In genomic region chr1:156657161-156657970, GRCh38 we compare ENCODE assay signal across 8 cellular contexts. TPM values are rescaled to one million over a fixed set of nuclear protein-coding genes. Genes with fewer than 3 reads are reported as not detected.
DNase-seq lines count a peak whose midpoint lies in the region; ATAC-seq and TF ChIP-seq lines count a peak whose summit lies in the region.

No MANE protein-coding gene starts in this region.

- no peaks in the 10 kb centered on the region for H3K9me3 ChIP-seq in CD4-positive, alpha-beta T cell (ENCODE audit: control insufficient read depth, low read length)
- H3K9me3 ChIP-seq in gastroesophageal sphincter, result no peaks in the 10 kb centered on the region
- H3K9me3 ChIP-seq in neutrophil, result no peaks in the 10 kb centered on the region

- POLR2A ChIA-PET in CD4-positive, alpha-beta T cell (lab: Charles Lee), result interaction anchor here (0.7 kb wide), 1 partner anchor 59 kb away, joined by 3 read pairs; no protein-coding TSS in a partner anchor

- H3K27me3 ChIP-seq in CD4-positive, alpha-beta T cell (ENCODE audit: control insufficient read depth, insufficient read depth, low read length), result peaks cover 50% of the 10 kb centered on the region
- peaks cover 54% of the 10 kb centered on the region for H3K27me3 ChIP-seq in gastroesophageal sphincter
- H3K27me3 ChIP-seq in neutrophil, result peaks cover 100% of the 10 kb centered on the region

- H3K4me3 ChIP-seq in gastroesophageal sphincter, result peak overlapping the region in 1 of 2 donors; percentile 44
- H3K4me3 ChIP-seq in neutrophil (ENCODE audit: low read depth in 1 of 2, low read length in 1 of 2), result no peak overlapping the region

- H3K9me3 Mint-ChIP-seq in CD4-positive, alpha-beta T cell, result no peaks in the 10 kb centered on the region

- no peak overlapping the region for H3K27ac ChIP-seq in CD4-positive, alpha-beta T cell (ENCODE audit: low read depth, low read length)
- H3K27ac ChIP-seq in gastroesophageal sphincter (peak overlapping the region in 1 of 4 donors; percentile 31), neutrophil (no peak overlapping the region)

- peak; percentile 95 for TF ChIP-seq CTCF in CD4-positive, alpha-beta T cell (IDR thresholded peaks at IDR 0.05)
- TF ChIP-seq CTCF in gastroesophageal sphincter (IDR thresholded peaks at IDR 0.05), result peak in 3 of 4 experiments; percentile 92 to 99 (median 95)
- TF ChIP-seq CTCF in neutrophil (IDR thresholded peaks at IDR 0.05), result peak; percentile 84

- H3K4me3 Mint-ChIP-seq in CD4-positive, alpha-beta T cell, result peak overlapping the region; percentile 77

- no peak overlapping the region for H3K27ac Mint-ChIP-seq in CD4-positive, alpha-beta T cell

- CTCF ChIA-PET in CD4-positive, alpha-beta T cell (lab: Charles Lee), result interaction anchor here (1.5 to 2.9 kb wide), 3 partner anchors 30 to 69 kb away, joined by 3 to 12 read pairs (median 11); no protein-coding TSS in a partner anchor

- ATAC-seq in CD4-positive, alpha-beta T cell (ENCODE audit: poor library complexity), result peak; percentile 60
- peak; percentile 65 for ATAC-seq in gastroesophageal sphincter

- TF ChIP-seq EP300 in gastroesophageal sphincter (IDR thresholded peaks at IDR 0.05), result no peak

- peaks cover 59% of the 10 kb centered on the region for H3K4me1 Mint-ChIP-seq in CD4-positive, alpha-beta T cell (ENCODE audit: low read depth)

- WGBS in gastroesophageal sphincter (ENCODE audit: low coverage in 1 of 2), 2 donors, result 1 to 4% methylated on average over 30 to 31 of the region's 45 CpGs

- TF ChIP-seq POLR2A in gastroesophageal sphincter (IDR thresholded peaks at IDR 0.05), result no peak

- peak; percentile 51 to 80 (median 68) for DNase-seq in CD4-positive, alpha-beta T cell
- DNase-seq in HT1080 (ENCODE audit: low read depth), result peak; percentile 44
- DNase-seq in RPMI7951 (ENCODE audit: low read depth), result peak; percentile 50
- peak; percentile 57 for DNase-seq in activated gamma-delta T cell (lab: John Stamatoyannopoulos, UW)
- peak; percentile 31 for DNase-seq in stromal cell of bone marrow (ENCODE audit: low read depth)
- no peak for DNase-seq in cerebellar nuclear complex (lab: John Stamatoyannopoulos, UW)

- H3K4me1 ChIP-seq in gastroesophageal sphincter (peaks cover 0 to 56% (median 41%) of the 10 kb centered on the region in 3 donors), neutrophil (ENCODE audit: control insufficient read depth in 1 of 2, insufficient read depth in 1 of 2, low read depth in 1 of 2, low read length in 1 of 2) (peaks cover 24 to 31% of the 10 kb centered on the region in 2 experiments)

- H3K27me3 Mint-ChIP-seq in CD4-positive, alpha-beta T cell, result peaks cover 58% of the 10 kb centered on the region

- H3K36me3 Mint-ChIP-seq in CD4-positive, alpha-beta T cell (ENCODE audit: low read depth), result no peaks in the 10 kb centered on the region

- no peaks in the 10 kb centered on the region for H3K36me3 ChIP-seq in gastroesophageal sphincter
- H3K36me3 ChIP-seq in neutrophil, result no peaks in the 10 kb centered on the region

- intact Hi-C loops in CD4-positive, alpha-beta T cell (cut with DNase I, micrococcal nuclease), result loop anchor here (1.0 kb wide), 1 partner anchor 31 kb away; no protein-coding TSS in a partner anchor

RNA-seq across cellular contexts. Expression of gene BCAN, which starts 15.4 kb away (rescaled TPM):
- not detected for total RNA-seq in CD4-positive, alpha-beta T cell
- 0.03 TPM in 1 of 2 replicates, not detected in the other for total RNA-seq in HT1080 (2014; rRNA removed; shearing (Covaris generic))
- polyA plus RNA-seq in HT1080 (2015; cell fraction: cytosol; rRNA removed), result not detected in 2 replicates
- polyA plus RNA-seq in HT1080 (2015; cell fraction: nucleus; rRNA removed), result not detected in 2 replicates
- total RNA-seq in RPMI7951 (2014; rRNA removed; shearing (Covaris generic)), result 0.12 TPM in 1 of 2 replicates, not detected in the other
- total RNA-seq in gastroesophageal sphincter, result 1 to 10 TPM in 2 of 4 donors, under 1 TPM in 1, not detected in 1; 0.50 to 5.0 (median 1.9) TPM

RNA-seq across cellular contexts. Expression of gene NES, which starts 19.8 kb away (rescaled TPM):
- not detected for total RNA-seq in CD4-positive, alpha-beta T cell
- total RNA-seq in HT1080 (2014; rRNA removed; shearing (Covaris generic)), result 0.03 and 0.13 TPM in 2 replicates
- polyA plus RNA-seq in HT1080 (2015; cell fraction: cytosol; rRNA removed), result not detected in 2 replicates
- 0.25 and 0.44 TPM in 2 replicates for polyA plus RNA-seq in HT1080 (2015; cell fraction: nucleus; rRNA removed)
- total RNA-seq in RPMI7951 (2014; rRNA removed; shearing (Covaris generic)), result 24.2 and 39.1 TPM in 2 replicates
- total RNA-seq in gastroesophageal sphincter, result 10 to 100 TPM; 13.9 to 34.3 (median 23.9) TPM

RNA-seq across cellular contexts. Expression of gene HAPLN2, which starts 38.2 kb away (rescaled TPM):
- total RNA-seq in CD4-positive, alpha-beta T cell, result under 1 TPM; 0.44 to 0.56 TPM
- not detected in 2 replicates for total RNA-seq in HT1080 (2014; rRNA removed; shearing (Covaris generic))
- polyA plus RNA-seq in HT1080 (2015; cell fraction: cytosol; rRNA removed), result 0.09 and 0.36 TPM in 2 replicates
- polyA plus RNA-seq in HT1080 (2015; cell fraction: nucleus; rRNA removed), result not detected in 2 replicates
- total RNA-seq in RPMI7951 (2014; rRNA removed; shearing (Covaris generic)), result not detected in 2 replicates
- total RNA-seq in gastroesophageal sphincter, result 1 to 10 TPM in 2 of 4 donors, under 1 TPM in 2; 0.13 to 3.0 (median 1.2) TPM

RNA-seq across cellular contexts. Expression of gene CRABP2, which starts 48.0 kb away (rescaled TPM):
- 1 to 10 TPM; 3.2 to 4.2 TPM for total RNA-seq in CD4-positive, alpha-beta T cell
- 6.0 and 8.6 TPM in 2 replicates for total RNA-seq in HT1080 (2014; rRNA removed; shearing (Covaris generic))
- 4.8 and 6.8 TPM in 2 replicates for polyA plus RNA-seq in HT1080 (2015; cell fraction: cytosol; rRNA removed)
- polyA plus RNA-seq in HT1080 (2015; cell fraction: nucleus; rRNA removed), result 4.4 and 4.8 TPM in 2 replicates
- total RNA-seq in RPMI7951 (2014; rRNA removed; shearing (Covaris generic)), result 66.6 and 81.6 TPM in 2 replicates
- total RNA-seq in gastroesophageal sphincter, result 10 to 100 TPM in 1 of 4 donors, 1 to 10 TPM in 2, under 1 TPM in 1; 0.54 to 36.7 (median 6.0) TPM

RNA-seq across cellular contexts. Expression of gene GPATCH4, which starts 56.1 kb away (rescaled TPM):
- total RNA-seq in CD4-positive, alpha-beta T cell, result 10 to 100 TPM; 35.3 to 36.3 TPM
- 42.5 and 52.7 TPM in 2 replicates for total RNA-seq in HT1080 (2014; rRNA removed; shearing (Covaris generic))
- 30.9 and 34.9 TPM in 2 replicates for polyA plus RNA-seq in HT1080 (2015; cell fraction: cytosol; rRNA removed)
- 41.5 and 53.5 TPM in 2 replicates for polyA plus RNA-seq in HT1080 (2015; cell fraction: nucleus; rRNA removed)
- 17.2 and 23.8 TPM in 2 replicates for total RNA-seq in RPMI7951 (2014; rRNA removed; shearing (Covaris generic))
- total RNA-seq in gastroesophageal sphincter, result 10 to 100 TPM; 18.4 to 37.2 (median 24.0) TPM

Comparison
In these comparisons a context has a peak if more than half of its experiments do, and no peak if none do; other contexts are left out.
1. DNase-seq: peak in CD4-positive, alpha-beta T cell (10 of 10), HT1080 (single experiment), RPMI7951 (single experiment), activated gamma-delta T cell (single experiment) and stromal cell of bone marrow (single experiment); none in cerebellar nuclear complex (0 of 2).
2. RNA of gene NES, which starts 19.8 kb away (total RNA-seq): 13.9 to 34.3 TPM in gastroesophageal sphincter and 24.2 to 39.1 TPM in RPMI7951; 0.03 to 0.13 TPM in HT1080 and not detected in CD4-positive, alpha-beta T cell; every median in the first group is over 10 times any median in the second.
3. Peak in every context shown above with its lines, with median percentiles within 50 percentile points of each other: CTCF ChIP-seq.